ENCODE assay signal across 8 cellular contexts in the genomic region with DNA sequence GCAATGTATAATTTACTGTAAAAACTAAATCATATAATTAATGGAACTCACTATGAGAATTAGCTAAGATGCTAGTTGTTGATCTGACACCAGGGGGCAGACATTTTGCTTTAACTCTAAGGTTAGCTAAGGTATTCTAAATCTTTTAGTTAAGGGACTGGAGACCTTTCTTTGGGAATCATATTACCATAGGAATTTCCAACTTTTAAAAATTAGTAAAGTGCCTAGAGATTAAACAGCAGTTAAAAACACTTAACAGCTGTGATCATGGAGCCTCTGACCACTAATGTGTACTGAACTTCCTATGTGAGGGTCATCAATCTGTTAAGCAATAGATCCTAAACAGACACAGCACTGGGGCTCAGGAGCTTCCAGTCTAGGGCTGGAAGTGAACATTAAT.
A peak's percentile ranks its signal among the peaks of the same experiment; 100 is the strongest.
DNase-seq lines count a peak whose midpoint lies in the region; ATAC-seq and TF ChIP-seq lines count a peak whose summit lies in the region.

No MANE protein-coding gene starts in this region.

- H3K4me3 Mint-ChIP-seq in activated CD8-positive, alpha-beta memory T cell treated with anti-CD3 and anti-CD28 coated beads, Interleukin-2, amount 10 ng/mL, durations not matched to agents 7 days and 5 days: no peak overlapping the region

- DNase-seq in AG10803 (ENCODE audit: low read depth) (peak; percentile 66), NCI-H146 treated with DMSO at 0.1 percent for 48 hours (lab: John Stamatoyannopoulos, UW; ENCODE audit: unreplicated experiment) (peak; percentile 4), adipocyte (ENCODE audit: low read depth) (peak; percentile 84), iPS-NIHi7 (ENCODE audit: extremely low spot score) (peak; percentile 45), upper lobe of right lung (no peak)
- no peak for DNase-seq in activated CD8-positive, alpha-beta memory T cell treated with anti-CD3 and anti-CD28 coated beads, Interleukin-2, amount 10 ng/mL, durations not matched to agents 7 days and 5 days

- peaks cover 17% of the 10 kb centered on the region for H3K27me3 Mint-ChIP-seq in activated CD8-positive, alpha-beta memory T cell treated with anti-CD3 and anti-CD28 coated beads, Interleukin-2, amount 10 ng/mL, durations not matched to agents 7 days and 5 days

- no peaks in the 10 kb centered on the region for H3K36me3 Mint-ChIP-seq in activated CD8-positive, alpha-beta memory T cell treated with anti-CD3 and anti-CD28 coated beads, Interleukin-2, amount 10 ng/mL, durations not matched to agents 7 days and 5 days

- H3K9ac ChIP-seq in adipocyte (ENCODE audit: low read length): no peak overlapping the region

- H3K9me3 Mint-ChIP-seq in activated CD8-positive, alpha-beta memory T cell treated with anti-CD3 and anti-CD28 coated beads, Interleukin-2, amount 10 ng/mL, durations not matched to agents 7 days and 5 days (ENCODE audit: low read depth): no peaks in the 10 kb centered on the region

- CTCF ChIA-PET in activated CD8-positive, alpha-beta memory T cell treated with anti-CD3 and anti-CD28 coated beads, Interleukin-2, amount 10 ng/mL, durations not matched to agents 7 days and 5 days (lab: Charles Lee): interaction anchor here (0.7 to 1.5 kb wide), 9 partner anchors 9 to 283 kb away, joined by 3 to 8 read pairs (median 3); partner anchors contain the start of gene APBB2

- intact Hi-C loops in upper lobe of right lung (cut with DNase I): loop anchor here (10.0 kb wide), 2 partner anchors 52 to 238 kb away; partner anchors contain the start of gene APBB2

- H3K4me3 ChIP-seq in AG10803 (ENCODE audit: low read length): no peak overlapping the region
- H3K4me3 ChIP-seq in adipocyte (ENCODE audit: low read length): no peak overlapping the region
- H3K4me3 ChIP-seq in upper lobe of right lung: no peak overlapping the region

- H3K36me3 ChIP-seq in adipocyte (ENCODE audit: control insufficient read depth, insufficient read depth, low read length, severe bottlenecking) (peaks cover under 1% of the 10 kb centered on the region), upper lobe of right lung (no peaks in the 10 kb centered on the region)

- H3K9me3 ChIP-seq in adipocyte (ENCODE audit: control insufficient read depth, low read length) (no peaks in the 10 kb centered on the region), upper lobe of right lung (no peaks in the 10 kb centered on the region)

- H3K27me3 ChIP-seq in adipocyte (replicated peaks; ENCODE audit: control insufficient read depth, insufficient read depth, low read length) (no peaks in the 10 kb centered on the region), upper lobe of right lung (no peaks in the 10 kb centered on the region)

- no peaks in the 10 kb centered on the region for H3K4me1 ChIP-seq in adipocyte (ENCODE audit: control insufficient read depth, insufficient read depth, low read length)
- H3K4me1 ChIP-seq in upper lobe of right lung: peaks cover 4% of the 10 kb centered on the region

- TF ChIP-seq CTCF in AG10803 (conservative IDR thresholded peaks at IDR 0.05; ENCODE audit: low read length): peak; percentile 80
- peak; percentile 78 for TF ChIP-seq CTCF in upper lobe of right lung (IDR thresholded peaks at IDR 0.05)

- ATAC-seq in GM18502 (IDR thresholded peaks at IDR 0.05; ENCODE audit: poor library complexity, unreplicated experiment) (peak; percentile 71), upper lobe of right lung (peak; percentile 69), HG03135 (IDR thresholded peaks at IDR 0.05; ENCODE audit: unreplicated experiment) (no peak)
- no peak for ATAC-seq in activated CD8-positive, alpha-beta memory T cell treated with anti-CD3 and anti-CD28 coated beads, Interleukin-2, amount 10 ng/mL, durations not matched to agents 7 days and 5 days

- H3K27ac ChIP-seq in upper lobe of right lung: no peak overlapping the region

- no peaks in the 10 kb centered on the region for H3K4me1 Mint-ChIP-seq in activated CD8-positive, alpha-beta memory T cell treated with anti-CD3 and anti-CD28 coated beads, Interleukin-2, amount 10 ng/mL, durations not matched to agents 7 days and 5 days

- no peak overlapping the region for H3K27ac Mint-ChIP-seq in activated CD8-positive, alpha-beta memory T cell treated with anti-CD3 and anti-CD28 coated beads, Interleukin-2, amount 10 ng/mL, durations not matched to agents 7 days and 5 days

Comparison
In these comparisons a context has a peak if more than half of its experiments do, and no peak if none do; other contexts are left out.
1. DNase-seq: peak in AG10803 (single experiment), NCI-H146 treated with DMSO at 0.1 percent for 48 hours (single experiment), adipocyte (single experiment) and iPS-NIHi7 (single experiment); none in upper lobe of right lung (single experiment) and activated CD8-positive, alpha-beta memory T cell treated with anti-CD3 and anti-CD28 coated beads, Interleukin-2, amount 10 ng/mL, durations not matched to agents 7 days and 5 days (single experiment).
2. ATAC-seq: peak in GM18502 (single experiment) and upper lobe of right lung (single experiment); none in HG03135 (single experiment) and activated CD8-positive, alpha-beta memory T cell treated with anti-CD3 and anti-CD28 coated beads, Interleukin-2, amount 10 ng/mL, durations not matched to agents 7 days and 5 days (single experiment).